1 cellular context compared by ENCODE assay signal in the genomic region with DNA sequence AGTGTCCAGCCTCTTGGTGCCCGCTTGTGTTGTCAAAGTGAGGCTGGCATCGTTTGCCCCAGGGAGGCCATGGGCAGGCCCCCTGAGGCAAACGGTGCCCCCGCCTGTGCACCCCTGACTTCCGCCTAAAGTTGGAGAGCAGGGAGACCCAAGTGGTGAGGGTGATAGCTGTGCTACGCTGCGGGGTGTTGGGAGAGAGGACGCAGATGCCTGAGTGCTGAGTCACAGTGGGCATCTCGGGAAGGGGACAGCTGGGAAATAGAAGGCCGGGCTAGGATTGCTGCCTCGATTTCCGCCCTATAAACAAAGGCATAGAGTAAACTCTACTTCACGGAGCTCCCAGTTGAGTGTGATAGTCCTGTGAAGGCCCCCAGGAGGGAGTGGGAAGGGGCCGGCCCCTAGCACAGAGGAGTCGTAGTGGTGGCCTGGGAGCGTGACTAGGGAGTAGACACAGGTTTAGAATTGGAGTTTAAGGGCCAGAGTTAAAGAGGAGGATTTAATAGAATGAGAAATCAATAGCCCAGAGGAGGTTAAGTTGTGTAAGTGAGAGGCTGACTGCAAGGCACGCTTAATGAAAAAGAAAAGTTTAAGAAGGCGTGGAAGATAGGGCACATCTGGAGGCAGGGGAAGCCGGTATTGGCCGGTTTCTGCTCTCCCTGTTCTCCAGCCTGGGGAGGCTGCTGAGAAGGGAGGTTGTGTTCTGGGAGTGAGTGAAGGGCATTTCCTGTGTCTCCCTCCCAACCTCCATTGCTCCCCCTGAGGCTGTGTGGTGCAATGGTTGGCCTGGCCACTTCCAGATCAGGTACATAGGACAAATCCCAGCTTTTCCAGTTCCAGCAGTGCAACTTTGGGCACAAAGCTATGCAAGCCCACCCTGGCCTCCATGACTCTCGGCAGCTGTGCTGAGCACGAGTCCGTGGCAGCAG.
TF ChIP-seq lines count a peak whose summit lies in the region.

No MANE protein-coding gene starts in this region.

TF ChIP-seq in HepG2, 621 proteins besides CTCF, POLR2A, EP300 and RAD21 (continued from another document):
- no peak for TF ChIP-seq MAFG (CRISPR knock-in tag; IDR thresholded peaks at IDR 0.05)
